14 cellular contexts compared by ENCODE assay signal in genomic region chr1:90717356-90717664, GRCh38. TPM values are rescaled to one million over a fixed set of nuclear protein-coding genes. Genes with fewer than 3 reads are reported as not detected.
DNase-seq lines count a peak whose midpoint lies in the region; ATAC-seq and TF ChIP-seq lines count a peak whose summit lies in the region.
"Had no signal": no experiment of that assay in that cellular context is flagged by ENCODE, and none has a peak within 500 bp of the region (broad histone marks: within the 10 kb centered on the region; RNA-seq: fewer than 3 reads in every experiment).

No MANE protein-coding gene starts in this region.

- TF ChIP-seq CTCF in cardiac muscle cell (IDR thresholded peaks at IDR 0.05; ENCODE audit: low read depth, low read length) (no peak), heart left ventricle (IDR thresholded peaks at IDR 0.05) (no peak), natural killer cell (IDR thresholded peaks at IDR 0.05) (no peak), PC-3 (conservative IDR thresholded peaks at IDR 0.05; ENCODE audit: low read depth, low read length) (no peak), GM20000 (IDR thresholded peaks at IDR 0.05; ENCODE audit: extremely low read depth, missing control alignments) (no peak)

- H3K4me1 ChIP-seq in cardiac muscle cell (ENCODE audit: low read depth): peaks cover 6% of the 10 kb centered on the region
- H3K4me1 ChIP-seq in heart left ventricle: peaks cover 0 to 36% (median 10%) of the 10 kb centered on the region in 12 donors
- no peaks in the 10 kb centered on the region for H3K4me1 ChIP-seq in aorta (ENCODE audit: control insufficient read depth in 1 of 2, insufficient read depth in 2 of 2, low read length in 2 of 2)
- H3K4me1 ChIP-seq in PC-3 (ENCODE audit: insufficient read depth, low read length): no peaks in the 10 kb centered on the region
- H3K4me1 ChIP-seq: BLaER1 treated with 17β-estradiol and CSF1 and Interleukin-3, amounts not matched to agents 10 nM and 100 nM had no signal

- H3K27me3 Mint-ChIP-seq in activated naive CD8-positive, alpha-beta T cell treated with anti-CD3 and anti-CD28 coated beads, Interleukin-2, amount 10 ng/mL, durations not matched to agents 7 days and 5 days: peaks cover 94% of the 10 kb centered on the region
- peaks cover 78 to 92% of the 10 kb centered on the region in 2 donors for H3K27me3 Mint-ChIP-seq in natural killer cell (ENCODE audit: low read depth in 2 of 2)

- H3K36me3 Mint-ChIP-seq in activated naive CD8-positive, alpha-beta T cell treated with anti-CD3 and anti-CD28 coated beads, Interleukin-2, amount 10 ng/mL, durations not matched to agents 7 days and 5 days: peaks cover 9% of the 10 kb centered on the region
- peaks cover 6% of the 10 kb centered on the region for H3K36me3 Mint-ChIP-seq in natural killer cell

- CTCF ChIA-PET in PC-3 (lab: Charles Lee): no interaction called here

- H3F3A ChIP-seq in PC-3 (ENCODE audit: low read length, unreplicated experiment): no peaks in the 10 kb centered on the region

- H3K9ac ChIP-seq in PC-3 (ENCODE audit: low read length): no peak overlapping the region
- H3K9ac ChIP-seq: BLaER1 treated with 17β-estradiol and CSF1 and Interleukin-3, amounts not matched to agents 10 nM and 100 nM had no signal

- 2 to 9% (median 8%) methylated on average over 37 of the region's 37 CpGs for WGBS in heart left ventricle, 4 donors
- 4 to 8% methylated on average over 25 to 37 of the region's 37 CpGs for WGBS in aorta, 2 donors

- H3K9me3 Mint-ChIP-seq in activated naive CD8-positive, alpha-beta T cell treated with anti-CD3 and anti-CD28 coated beads, Interleukin-2, amount 10 ng/mL, durations not matched to agents 7 days and 5 days: peaks cover 3% of the 10 kb centered on the region
- no peaks in the 10 kb centered on the region for H3K9me3 Mint-ChIP-seq in natural killer cell

- no peak overlapping the region for H3K4me2 ChIP-seq in PC-3 (ENCODE audit: low read length)
- H3K4me2 ChIP-seq: BLaER1 treated with 17β-estradiol and CSF1 and Interleukin-3, amounts not matched to agents 10 nM and 100 nM had no signal

- no peaks in the 10 kb centered on the region for H4K20me1 ChIP-seq in PC-3 (ENCODE audit: low read length)

- ATAC-seq in heart left ventricle: no peak
- ATAC-seq in activated naive CD8-positive, alpha-beta T cell treated with anti-CD3 and anti-CD28 coated beads, Interleukin-2, amount 10 ng/mL, durations not matched to agents 7 days and 5 days (ENCODE audit: low read depth): no peak
- ATAC-seq in natural killer cell: peak in 2 of 3 donors; percentile 21 to 49
- ATAC-seq in aorta (ENCODE audit: low FRiP score): no peak
- no peak for ATAC-seq in PC-3

- H3K27me3 ChIP-seq in cardiac muscle cell: peaks cover 100% of the 10 kb centered on the region
- peaks cover 75 to 100% (median 93%) of the 10 kb centered on the region in 9 donors for H3K27me3 ChIP-seq in heart left ventricle
- H3K27me3 ChIP-seq in aorta (ENCODE audit: control insufficient read depth in 1 of 2, insufficient read depth in 2 of 2, low read length in 1 of 2): peaks cover 0 to 2% of the 10 kb centered on the region in 2 donors
- peaks cover 47% of the 10 kb centered on the region for H3K27me3 ChIP-seq in PC-3 (ENCODE audit: low read length)

- no TSS peak for BruUV-seq in PC-3 (replicated peaks; lab: Mats Ljungman, UMichigan)

- H3K36me3 ChIP-seq in cardiac muscle cell: no peaks in the 10 kb centered on the region
- no peaks in the 10 kb centered on the region for H3K36me3 ChIP-seq in heart left ventricle
- H3K36me3 ChIP-seq in aorta (ENCODE audit: control insufficient read depth in 1 of 2, insufficient read depth in 2 of 2, low read length in 1 of 2): no peaks in the 10 kb centered on the region
- no peaks in the 10 kb centered on the region for H3K36me3 ChIP-seq in PC-3 (ENCODE audit: low read depth, low read length)
- H3K36me3 ChIP-seq: BLaER1 treated with 17β-estradiol and CSF1 and Interleukin-3, amounts not matched to agents 10 nM and 100 nM had no signal

- peak overlapping the region; percentile 52 for H3K4me3 Mint-ChIP-seq in activated naive CD8-positive, alpha-beta T cell treated with anti-CD3 and anti-CD28 coated beads, Interleukin-2, amount 10 ng/mL, durations not matched to agents 7 days and 5 days
- peak overlapping the region; percentile 75 for H3K4me3 Mint-ChIP-seq in natural killer cell

- intact Hi-C loops in heart left ventricle (cut with DNase I) (loop anchor here in 2 of 10 donors (5.0 to 10.0 kb wide), 2 partner anchors 137 to 450 kb away; no protein-coding TSS in a partner anchor), natural killer cell (cut with micrococcal nuclease) (no loop called here), aorta (cut with DNase I) (loop anchor here in 1 of 2 donors (10.0 kb wide), 1 partner anchor 583 kb away; no protein-coding TSS in a partner anchor), PC-3 (cut with micrococcal nuclease) (no loop called here)

- H3K4me1 Mint-ChIP-seq in activated naive CD8-positive, alpha-beta T cell treated with anti-CD3 and anti-CD28 coated beads, Interleukin-2, amount 10 ng/mL, durations not matched to agents 7 days and 5 days: peaks cover 20% of the 10 kb centered on the region
- H3K4me1 Mint-ChIP-seq in natural killer cell: peaks cover 17 to 18% of the 10 kb centered on the region in 2 donors

- H3K9me3 ChIP-seq in cardiac muscle cell (ENCODE audit: low read depth) (no peaks in the 10 kb centered on the region), heart left ventricle (peaks cover 0 to 8% (median 0%) of the 10 kb centered on the region in 12 donors), aorta (ENCODE audit: control insufficient read depth, low read length) (no peaks in the 10 kb centered on the region), PC-3 (ENCODE audit: low read length) (no peaks in the 10 kb centered on the region)

- POLR2A ChIA-PET in activated naive CD8-positive, alpha-beta T cell treated with anti-CD3 and anti-CD28 coated beads, Interleukin-2, amount 10 ng/mL, durations not matched to agents 7 days and 5 days (lab: Charles Lee): interaction anchor here (0.7 kb wide), 1 partner anchor 118 kb away, joined by 4 read pairs; no protein-coding TSS in a partner anchor
- POLR2A ChIA-PET in PC-3 (lab: Charles Lee; ENCODE audit: unreplicated experiment): no interaction called here

- H3K4me3 ChIP-seq in cardiac muscle cell (peak overlapping the region; percentile 29), heart left ventricle (peak overlapping the region in 2 of 12 donors; percentile 44 to 46), aorta (ENCODE audit: low read length in 2 of 2) (peak overlapping the region; percentile 11 to 42), PC-3 (ENCODE audit: low read length) (no peak overlapping the region)
- H3K4me3 ChIP-seq: BLaER1 treated with 17β-estradiol and CSF1 and Interleukin-3, amounts not matched to agents 10 nM and 100 nM had no signal

- no peak overlapping the region for H2AFZ ChIP-seq in PC-3 (ENCODE audit: low read length)

- DNase-seq in cardiac muscle cell (ENCODE audit: low read depth in 1 of 2, low spot score in 1 of 2): no peak
- no peak for DNase-seq in heart left ventricle
- no peak for DNase-seq in activated naive CD8-positive, alpha-beta T cell treated with anti-CD3 and anti-CD28 coated beads, Interleukin-2, amount 10 ng/mL, durations not matched to agents 7 days and 5 days
- DNase-seq in natural killer cell: no peak
- no peak for DNase-seq in aorta
- no peak for DNase-seq in mesenteric fat pad (ENCODE audit: low spot score)
- no peak for DNase-seq in PC-3
- no peak for DNase-seq in GM20000 (ENCODE audit: low spot score)
- DNase-seq: cortex of kidney, NCI-H1105 treated with DMSO at 0.1 percent for 48 hours had no signal

- H3K27ac Mint-ChIP-seq in activated naive CD8-positive, alpha-beta T cell treated with anti-CD3 and anti-CD28 coated beads, Interleukin-2, amount 10 ng/mL, durations not matched to agents 7 days and 5 days: peak overlapping the region; percentile 74
- no peak overlapping the region for H3K27ac Mint-ChIP-seq in natural killer cell

- H3K9me2 ChIP-seq in PC-3 (replicated peaks; ENCODE audit: low read length): no peaks in the 10 kb centered on the region

- TF ChIP-seq POLR2A in heart left ventricle (IDR thresholded peaks at IDR 0.05): no peak

- H3K79me2 ChIP-seq in PC-3 (ENCODE audit: low read length): no peaks in the 10 kb centered on the region

- H3K27ac ChIP-seq in cardiac muscle cell: no peak overlapping the region
- no peak overlapping the region for H3K27ac ChIP-seq in heart left ventricle
- H3K27ac ChIP-seq in aorta (ENCODE audit: low read depth in 1 of 2, low read length in 2 of 2): no peak overlapping the region
- no peak overlapping the region for H3K27ac ChIP-seq in PC-3 (ENCODE audit: low read length)
- H3K27ac ChIP-seq: BLaER1 treated with 17β-estradiol and CSF1 and Interleukin-3, amounts not matched to agents 10 nM and 100 nM had no signal

RNA-seq across cellular contexts. Expression of gene BARHL2, which starts 0.2 kb away (rescaled TPM):
- total RNA-seq in cardiac muscle cell: not detected in 2 replicates
- not detected in 2 replicates for polyA plus RNA-seq in cardiac muscle cell
- total RNA-seq in heart left ventricle: not detected
- not detected for polyA plus RNA-seq in heart left ventricle
- not detected for total RNA-seq in activated naive CD8-positive, alpha-beta T cell treated with anti-CD3 and anti-CD28 coated beads, Interleukin-2, amount 10 ng/mL, durations not matched to agents 7 days and 5 days
- not detected for total RNA-seq in natural killer cell
- total RNA-seq in aorta: not detected
- polyA plus RNA-seq in aorta: not detected
- not detected for total RNA-seq in mesenteric fat pad
- not detected in 2 replicates for total RNA-seq in PC-3 (2014; rRNA removed)
- total RNA-seq: glomerular endothelial cell; skeletal muscle tissue; T-helper 1 cell treated with Interleukin-12 subunit alpha and Interleukin-12 subunit beta and Interleukin-4 antibody, amounts not matched to agents 30 ng/mL and 1 ng/mL, for 36 hours had no signal

Comparison
In these comparisons a context has a peak if more than half of its experiments do, and no peak if none do; other contexts are left out.
1. ATAC-seq: peak in natural killer cell (2 of 3); none in heart left ventricle (0 of 4), activated naive CD8-positive, alpha-beta T cell treated with anti-CD3 and anti-CD28 coated beads, Interleukin-2, amount 10 ng/mL, durations not matched to agents 7 days and 5 days (single experiment), aorta (single experiment) and PC-3 (single experiment).